In genomic region chr4:41124916-41125548, GRCh38 we compare ENCODE assay signal across 15 cellular contexts.
DNase-seq lines count a peak whose midpoint lies in the region; ATAC-seq, FAIRE-seq and TF ChIP-seq lines count a peak whose summit lies in the region.
"Had no signal": no experiment of that assay in that cellular context is flagged by ENCODE, and none has a peak within 500 bp of the region (broad histone marks: within the 10 kb centered on the region; RNA-seq: fewer than 3 reads in every experiment).

No MANE protein-coding gene starts in this region.

- H3K4me1 ChIP-seq in A549, result peaks cover 12% of the 10 kb centered on the region
- H3K4me1 ChIP-seq in foreskin keratinocyte, result peaks cover 41% of the 10 kb centered on the region
- H3K4me1 ChIP-seq in Peyer's patch, result peaks cover 0 to 14% (median 0%) of the 10 kb centered on the region in 4 donors

- 48% methylated on average over 3 of the region's 3 CpGs for WGBS in A549 (ENCODE audit: missing lambda C conversion rate)

- TF ChIP-seq POLR2A in A549 (IDR thresholded peaks at IDR 0.05; ENCODE audit: low read length) (no peak), Peyer's patch (IDR thresholded peaks at IDR 0.05) (no peak)

- H3K27ac Mint-ChIP-seq in nephron progenitor cell (peak overlapping the region; percentile 27), immature natural killer cell (no peak overlapping the region)
- H3K27ac Mint-ChIP-seq: natural killer cell treated with Interleukin-12 subunit alpha and Interleukin-12 subunit beta and Interleukin-15 and Interleukin-18, amount 100 ng/mL, for 72 hours had no signal

- H3K36me3 Mint-ChIP-seq in nephron progenitor cell (ENCODE audit: low read depth), result no peaks in the 10 kb centered on the region
- no peaks in the 10 kb centered on the region for H3K36me3 Mint-ChIP-seq in immature natural killer cell
- H3K36me3 Mint-ChIP-seq: brain; natural killer cell treated with Interleukin-12 subunit alpha and Interleukin-12 subunit beta and Interleukin-15 and Interleukin-18, amount 100 ng/mL, for 72 hours had no signal

- H3K36me3 ChIP-seq in Peyer's patch, result no peaks in the 10 kb centered on the region

- peaks cover 21% of the 10 kb centered on the region for H3K4me1 Mint-ChIP-seq in nephron progenitor cell
- H3K4me1 Mint-ChIP-seq in immature natural killer cell, result no peaks in the 10 kb centered on the region

- no peak for TF ChIP-seq EP300 in A549 (IDR thresholded peaks at IDR 0.05)

- H3K27me3 ChIP-seq in foreskin keratinocyte (no peaks in the 10 kb centered on the region), Peyer's patch (no peaks in the 10 kb centered on the region)

- H3K4me3 Mint-ChIP-seq in nephron progenitor cell (no peak overlapping the region), immature natural killer cell (no peak overlapping the region)
- H3K4me3 Mint-ChIP-seq: brain; natural killer cell treated with Interleukin-12 subunit alpha and Interleukin-12 subunit beta and Interleukin-15 and Interleukin-18, amount 100 ng/mL, for 72 hours had no signal

- peaks cover 3% of the 10 kb centered on the region for H3K27me3 Mint-ChIP-seq in nephron progenitor cell (ENCODE audit: low read depth, poor library complexity)
- H3K27me3 Mint-ChIP-seq in immature natural killer cell (ENCODE audit: low read depth in 3 of 3), result peaks cover 3 to 6% (median 4%) of the 10 kb centered on the region in 3 donors

- no peak for FAIRE-seq in A549 (lab: Jason Lieb, UNC)

- ATAC-seq in A549, result no peak
- peak; percentile 82 for ATAC-seq in foreskin keratinocyte
- ATAC-seq in HG02981 (IDR thresholded peaks at IDR 0.05; ENCODE audit: unreplicated experiment), result no peak
- ATAC-seq: natural killer cell treated with Interleukin-12 subunit alpha and Interleukin-12 subunit beta and Interleukin-15 and Interleukin-18, amount 100 ng/mL, for 72 hours had no signal

- no peaks in the 10 kb centered on the region for H3K9me3 ChIP-seq in A549
- no peaks in the 10 kb centered on the region for H3K9me3 ChIP-seq in Peyer's patch

- TF ChIP-seq CTCF in A549 (IDR thresholded peaks at IDR 0.05) (no peak), foreskin keratinocyte (conservative IDR thresholded peaks at IDR 0.05) (no peak), nephron progenitor cell (IDR thresholded peaks at IDR 0.05) (no peak), Peyer's patch (IDR thresholded peaks at IDR 0.05) (no peak)

- CTCF ChIA-PET in A549 (lab: Yijun Ruan, JAX), result no interaction called here

- H3K4me2 ChIP-seq in A549, result peak overlapping the region; percentile 2; the same call in 2 of the 3 replicates

- peak in 1 of 2 experiments; percentile 27 for DNase-seq in A549 (ENCODE audit: low read depth in 1 of 2, low spot score in 1 of 2)
- peak; percentile 73 for DNase-seq in M059J (ENCODE audit: low read depth)
- peak; percentile 78 to 95 for DNase-seq in foreskin keratinocyte
- DNase-seq in nephron progenitor cell, result no peak
- DNase-seq in NCI-H2227 (lab: John Stamatoyannopoulos, UW; ENCODE audit: unreplicated experiment), result no peak
- DNase-seq in immature natural killer cell, result no peak
- no peak for DNase-seq in Peyer's patch
- DNase-seq: activated CD8-positive, alpha-beta memory T cell treated with anti-CD3 and anti-CD28 coated beads for 24 hours; activated effector memory CD4-positive, alpha-beta T cell treated with Interleukin-2 at 50 U/mL for 16 hours; effector CD4-positive, alpha-beta T cell; MV-4-11; stimulated activated naive CD4-positive, alpha-beta T cell treated with Interleukin-2 at 50 U/mL for 16 hours had no signal

- POLR2A ChIA-PET in A549 (lab: Yijun Ruan, JAX), result no interaction called here

- no peak overlapping the region for H3K4me3 ChIP-seq in A549
- H3K4me3 ChIP-seq in Peyer's patch, result no peak overlapping the region

- H3K27ac ChIP-seq in A549 (no peak overlapping the region), foreskin keratinocyte (peak overlapping the region; percentile 21), Peyer's patch (no peak overlapping the region)

- no peak for TF ChIP-seq RAD21 in A549 (conservative IDR thresholded peaks at IDR 0.05 in 1 of 2, IDR thresholded peaks at IDR 0.05 in 1 of 2)

- H3K9me3 Mint-ChIP-seq in nephron progenitor cell (no peaks in the 10 kb centered on the region), immature natural killer cell (peaks cover 0 to 6% (median 2%) of the 10 kb centered on the region in 6 donors)
- H3K9me3 Mint-ChIP-seq: brain; natural killer cell treated with Interleukin-12 subunit alpha and Interleukin-12 subunit beta and Interleukin-15 and Interleukin-18, amount 100 ng/mL, for 72 hours had no signal

TF ChIP-seq in A549, 52 proteins besides CTCF, POLR2A, EP300 and RAD21:
- TF ChIP-seq MAX (IDR thresholded peaks at IDR 0.05) (no peak), SMC3 (IDR thresholded peaks at IDR 0.05) (no peak), KDM1A (IDR thresholded peaks at IDR 0.05; ENCODE audit: low read depth) (no peak), JUN (IDR thresholded peaks at IDR 0.05) (no peak)

Comparison
In these comparisons a context has a peak if more than half of its experiments do, and no peak if none do; other contexts are left out.
1. DNase-seq: peak in M059J (single experiment) and foreskin keratinocyte (2 of 2); none in nephron progenitor cell (single experiment), NCI-H2227 (single experiment), immature natural killer cell (0 of 3) and Peyer's patch (0 of 3).